In the genomic region with DNA sequence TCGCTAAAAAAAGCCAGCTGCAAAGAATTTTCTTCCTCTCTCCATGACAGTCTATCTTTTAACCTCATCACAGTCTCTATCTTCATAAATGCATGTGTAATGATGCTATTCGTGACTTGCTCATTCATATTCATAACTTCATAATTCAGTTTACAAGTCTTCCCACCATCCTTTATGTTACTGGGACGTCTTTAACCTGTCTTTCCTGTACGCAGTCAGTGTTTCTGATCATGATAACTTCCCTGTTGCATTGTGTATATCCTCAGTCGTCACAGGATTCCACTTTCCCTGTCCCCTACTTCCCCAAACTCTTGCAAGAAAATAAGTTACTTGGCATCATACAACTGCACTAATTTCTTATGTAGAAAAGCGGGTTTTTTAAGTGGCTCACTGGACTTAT, we compare ENCODE assay signal across 9 cellular contexts.
DNase-seq lines count a peak whose midpoint lies in the region; ATAC-seq and TF ChIP-seq lines count a peak whose summit lies in the region.
"Had no signal": no experiment of that assay in that cellular context is flagged by ENCODE, and none has a peak within 500 bp of the region (broad histone marks: within the 10 kb centered on the region; RNA-seq: fewer than 3 reads in every experiment).

No MANE protein-coding gene starts in this region.

- TF ChIP-seq CTCF in AG04450 (IDR thresholded peaks at IDR 0.05; ENCODE audit: low read depth, low read length) (no peak), breast epithelium (IDR thresholded peaks at IDR 0.05) (no peak)

- H3K9me3 ChIP-seq in AG04450 (ENCODE audit: control insufficient read depth, insufficient read depth, low read length): no peaks in the 10 kb centered on the region
- no peaks in the 10 kb centered on the region for H3K9me3 ChIP-seq in HAP-1
- H3K9me3 ChIP-seq in breast epithelium: no peaks in the 10 kb centered on the region

- H3K27ac ChIP-seq in AG04450 (ENCODE audit: low read depth, low read length) (no peak overlapping the region), breast epithelium (no peak overlapping the region)

- intact Hi-C loops in breast epithelium (cut with DNase I; ENCODE audit: low total_unique reads): no loop called here

- no peak for DNase-seq in AG04450 (ENCODE audit: low read depth, low spot score)
- DNase-seq in HAP-1 (ENCODE audit: low spot score in 2 of 2): no peak
- DNase-seq in breast epithelium (ENCODE audit: low spot score in 2 of 2): no peak
- DNase-seq in medulla oblongata (ENCODE audit: extremely low spot score): peak; percentile 58
- DNase-seq in hypothalamus (lab: John Stamatoyannopoulos, UW): no peak
- no peak for DNase-seq in NCI-H2227 treated with DMSO at 0.1 percent for 48 hours (lab: John Stamatoyannopoulos, UW)
- DNase-seq: RPMI8226 had no signal

- CTCF ChIA-PET in AG04450 (lab: Charles Lee): interaction anchor here (0.6 to 1.2 kb wide), 4 partner anchors 45 to 235 kb away, joined by 3 to 5 read pairs (median 3); no protein-coding TSS in a partner anchor

- H3K4me3 ChIP-seq in AG04450 (ENCODE audit: low read depth, low read length): peak overlapping the region; percentile 31; the same call in 1 of the 2 replicates
- H3K4me3 ChIP-seq in HAP-1: peak overlapping the region; percentile 52; the same call in 1 of the 2 replicates
- H3K4me3 ChIP-seq in breast epithelium: peak overlapping the region in 2 of 3 donors; percentile 75 to 77

- ATAC-seq in HG02798 (IDR thresholded peaks at IDR 0.05; ENCODE audit: poor library complexity, unreplicated experiment) (no peak), GM19395 (IDR thresholded peaks at IDR 0.05; ENCODE audit: unreplicated experiment) (no peak)

- peaks cover 27% of the 10 kb centered on the region for H3K4me1 ChIP-seq in HAP-1
- peaks cover 0 to 6% of the 10 kb centered on the region in 2 donors for H3K4me1 ChIP-seq in breast epithelium

- H3K27me3 ChIP-seq in AG04450 (ENCODE audit: control insufficient read depth, insufficient read depth, low read length) (no peaks in the 10 kb centered on the region), HAP-1 (ENCODE audit: low read depth) (no peaks in the 10 kb centered on the region), breast epithelium (no peaks in the 10 kb centered on the region)

- H3K36me3 ChIP-seq in HAP-1 (replicated peaks) (no peaks in the 10 kb centered on the region), breast epithelium (no peaks in the 10 kb centered on the region)

- POLR2A ChIA-PET in AG04450 (lab: Yijun Ruan, JAX): interaction anchor here (0.6 kb wide), 2 partner anchors 97 to 210 kb away, joined by 4 to 7 read pairs; no protein-coding TSS in a partner anchor

- in situ Hi-C loops in HAP-1 (cut with MboI; ENCODE audit: low sequenced_read_pairs): no loop called here

- no peak for TF ChIP-seq POLR2A in breast epithelium (IDR thresholded peaks at IDR 0.05)
